ENCODE assay signal across 17 cellular contexts in genomic region chr3:55687526-55687925, GRCh38.
"Had no signal": no experiment of that assay in that cellular context is flagged by ENCODE, and none has a peak within 500 bp of the region (broad histone marks: within the 10 kb centered on the region; RNA-seq: fewer than 3 reads in every experiment).

No MANE protein-coding gene starts in this region.

- H3K9me3 ChIP-seq: sigmoid colon, suprapubic skin, upper lobe of left lung had no signal

- H3K79me2 ChIP-seq: hepatocyte had no signal

- H3K4me1 Mint-ChIP-seq: activated naive CD4-positive, alpha-beta T cell treated with anti-CD3 and anti-CD28 coated beads, Interleukin-2, amount 10 ng/mL, durations not matched to agents 7 days and 5 days; naive thymus-derived CD4-positive, alpha-beta T cell had no signal

- DNase-seq: activated CD4-positive, alpha-beta T cell treated with anti-CD3 and anti-CD28 coated beads for 48 hours; activated naive CD4-positive, alpha-beta T cell treated with anti-CD3 and anti-CD28 coated beads, Interleukin-2, amount 10 ng/mL, durations not matched to agents 7 days and 5 days; amniotic stem cell; erythroblast; naive thymus-derived CD4-positive, alpha-beta T cell; occipital lobe; sigmoid colon; stimulated activated CD4-positive, alpha-beta T cell treated with anti-CD3 and anti-CD28 coated beads, Interleukin-2, amount 100 ng/mL, for 48 hours; stimulated activated naive CD8-positive, alpha-beta T cell treated with anti-CD3 and anti-CD28 coated beads, Interleukin-15, Interleukin-2, amounts not matched to agents 100 U/mL and 50 U/mL, for 24 hours; T-helper 9 cell; upper lobe of left lung had no signal

- H3K27me3 Mint-ChIP-seq: activated naive CD4-positive, alpha-beta T cell treated with anti-CD3 and anti-CD28 coated beads, Interleukin-2, amount 10 ng/mL, durations not matched to agents 7 days and 5 days; progenitor cell of endocrine pancreas had no signal

- H3K36me3 ChIP-seq: sigmoid colon, suprapubic skin, upper lobe of left lung had no signal

- H3K9me3 Mint-ChIP-seq: activated naive CD4-positive, alpha-beta T cell treated with anti-CD3 and anti-CD28 coated beads, Interleukin-2, amount 10 ng/mL, durations not matched to agents 7 days and 5 days; brain; dendritic cell treated with granulocyte-macrophage colony-stimulating factor and Interleukin-4, amounts not matched to agents 40 ng/mL and 50 ng/mL, for 4 days had no signal

- H3K36me3 Mint-ChIP-seq: activated naive CD4-positive, alpha-beta T cell treated with anti-CD3 and anti-CD28 coated beads, Interleukin-2, amount 10 ng/mL, durations not matched to agents 7 days and 5 days; brain; naive thymus-derived CD4-positive, alpha-beta T cell had no signal

- ATAC-seq: naive thymus-derived CD4-positive, alpha-beta T cell; stimulated activated naive CD8-positive, alpha-beta T cell treated with anti-CD3 and anti-CD28 coated beads, Interleukin-15, Interleukin-2, amounts not matched to agents 100 U/mL and 50 U/mL, for 24 hours had no signal

- H3K27ac ChIP-seq: hepatocyte, sigmoid colon, suprapubic skin, upper lobe of left lung had no signal

- H3K4me2 ChIP-seq: hepatocyte had no signal

- H3K4me3 Mint-ChIP-seq: activated naive CD4-positive, alpha-beta T cell treated with anti-CD3 and anti-CD28 coated beads, Interleukin-2, amount 10 ng/mL, durations not matched to agents 7 days and 5 days; brain; dendritic cell treated with granulocyte-macrophage colony-stimulating factor and Interleukin-4, amounts not matched to agents 40 ng/mL and 50 ng/mL, for 4 days; naive thymus-derived CD4-positive, alpha-beta T cell had no signal

- H3K4me3 ChIP-seq: hepatocyte, lung, sigmoid colon, suprapubic skin, upper lobe of left lung had no signal

- H3K27ac Mint-ChIP-seq: activated naive CD4-positive, alpha-beta T cell treated with anti-CD3 and anti-CD28 coated beads, Interleukin-2, amount 10 ng/mL, durations not matched to agents 7 days and 5 days; dendritic cell treated with granulocyte-macrophage colony-stimulating factor and Interleukin-4, amounts not matched to agents 40 ng/mL and 50 ng/mL, for 4 days; naive thymus-derived CD4-positive, alpha-beta T cell; progenitor cell of endocrine pancreas had no signal

- H3K4me1 ChIP-seq: suprapubic skin had no signal

- H2AFZ ChIP-seq: hepatocyte had no signal

- H3K27me3 ChIP-seq: sigmoid colon, upper lobe of left lung had no signal
